Comparison of ENCODE assay signal across 8 cellular contexts in the genomic region with DNA sequence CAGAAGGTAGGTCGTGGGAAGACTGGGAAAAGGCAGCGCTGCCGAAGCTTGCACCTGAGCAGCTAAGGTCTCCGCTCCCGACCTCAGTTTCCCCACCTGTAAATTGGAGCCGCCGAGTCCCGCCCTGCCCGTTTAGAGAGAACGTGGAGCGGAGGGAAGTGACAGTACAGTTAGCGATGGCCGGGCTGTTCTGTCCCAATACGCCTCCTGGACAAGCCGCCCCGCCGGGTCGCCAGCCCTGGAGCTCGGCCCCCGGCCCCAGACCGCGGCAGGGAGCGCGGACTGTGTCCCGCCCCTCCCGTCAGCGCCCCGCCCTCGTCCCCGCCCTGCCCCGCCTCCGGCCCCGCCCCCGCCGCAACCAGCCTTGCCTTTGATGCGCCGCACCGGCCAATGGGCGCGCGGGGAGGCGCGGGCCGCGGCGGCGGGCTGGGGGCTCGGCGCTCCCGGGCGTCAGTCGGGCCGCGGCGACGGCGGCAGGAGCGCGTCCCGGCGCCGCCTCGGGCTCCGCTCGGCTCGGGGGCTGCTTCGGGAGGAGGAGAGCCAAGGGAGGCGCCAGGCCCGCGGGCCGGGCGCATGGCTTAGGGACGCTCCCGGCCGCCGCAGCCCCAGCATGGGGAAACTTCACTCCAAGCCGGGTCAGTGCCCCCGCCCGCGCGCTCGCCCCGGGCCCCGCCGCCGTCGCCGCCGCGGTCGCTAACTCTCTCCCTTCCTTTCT. TPM values are rescaled to one million over a fixed set of nuclear protein-coding genes. Genes with fewer than 3 reads are reported as not detected.
DNase-seq lines count a peak whose midpoint lies in the region; ATAC-seq and TF ChIP-seq lines count a peak whose summit lies in the region.

A gene with protein sequence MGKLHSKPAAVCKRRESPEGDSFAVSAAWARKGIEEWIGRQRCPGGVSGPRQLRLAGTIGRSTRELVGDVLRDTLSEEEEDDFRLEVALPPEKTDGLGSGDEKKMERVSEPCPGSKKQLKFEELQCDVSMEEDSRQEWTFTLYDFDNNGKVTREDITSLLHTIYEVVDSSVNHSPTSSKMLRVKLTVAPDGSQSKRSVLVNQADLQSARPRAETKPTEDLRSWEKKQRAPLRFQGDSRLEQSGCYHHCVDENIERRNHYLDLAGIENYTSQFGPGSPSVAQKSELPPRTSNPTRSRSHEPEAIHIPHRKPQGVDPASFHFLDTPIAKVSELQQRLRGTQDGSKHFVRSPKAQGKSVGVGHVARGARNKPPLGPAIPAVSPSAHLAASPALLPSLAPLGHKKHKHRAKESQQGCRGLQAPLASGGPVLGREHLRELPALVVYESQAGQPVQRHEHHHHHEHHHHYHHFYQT (plus strand): TSS at position 453 of the 715 bp plus-strand sequence. CDS start 158 bp downstream, at position 611.

- peak in 1 of 2 donors; percentile 67 for TF ChIP-seq POLR2A in suprapubic skin (IDR thresholded peaks at IDR 0.05)

- H3K9me3 ChIP-seq in BE2C (no peaks in the 10 kb centered on the region), suprapubic skin (no peaks in the 10 kb centered on the region)

- peaks cover 28% of the 10 kb centered on the region for H3K27me3 ChIP-seq in BE2C
- peaks cover 4% of the 10 kb centered on the region for H3K27me3 ChIP-seq in suprapubic skin

- WGBS in suprapubic skin, result 0% methylated on average over 11 of the region's 91 CpGs

- H3K4me1 ChIP-seq in BE2C, result no peaks in the 10 kb centered on the region
- peaks cover 14% of the 10 kb centered on the region for H3K4me1 ChIP-seq in suprapubic skin

- ATAC-seq in GM19328 (IDR thresholded peaks at IDR 0.05; ENCODE audit: unreplicated experiment) (peak; percentile 83), HG03457 (IDR thresholded peaks at IDR 0.05; ENCODE audit: unreplicated experiment) (peak; percentile 51)

- H3K4me3 ChIP-seq in BE2C (ENCODE audit: low read depth, low read length) (peak within 1 kb of the TSS; percentile 39), suprapubic skin (peak within 1 kb of the TSS; percentile 73)

- TF ChIP-seq EP300 in suprapubic skin (IDR thresholded peaks at IDR 0.05), result no peak

- H3K36me3 ChIP-seq in BE2C, result no peaks in the 10 kb centered on the region
- H3K36me3 ChIP-seq in suprapubic skin, result no peaks in the 10 kb centered on the region

- H3K27ac ChIP-seq in suprapubic skin, result peak within 1 kb of the TSS; percentile 68

- TF ChIP-seq CTCF in BE2C (IDR thresholded peaks at IDR 0.05; ENCODE audit: low read depth, low read length) (no peak), suprapubic skin (IDR thresholded peaks at IDR 0.05) (no peak)

- DNase-seq in BE2C, result peak; percentile 86
- DNase-seq in RPMI7951 (ENCODE audit: low read depth), result peak; percentile 69
- peak; percentile 69 for DNase-seq in activated gamma-delta T cell (lab: John Stamatoyannopoulos, UW)
- peak; percentile 40 for DNase-seq in glomerular visceral epithelial cell (ENCODE audit: extremely low spot score)
- peak; percentile 42 for DNase-seq in occipital lobe (lab: John Stamatoyannopoulos, UW)
- peak in 1 of 2 donors; percentile 70 for DNase-seq in suprapubic skin (ENCODE audit: low spot score in 2 of 2)

RNA-seq across cellular contexts. Expression of the gene that starts here (rescaled TPM):
- polyA plus RNA-seq in BE2C (2012; ENCODE audit: insufficient read depth, insufficient read length, low read depth), result 0.48 TPM
- total RNA-seq in RPMI7951 (2014; rRNA removed; shearing (Covaris generic)), result 13.6 and 14.2 TPM in 2 replicates
- total RNA-seq in occipital lobe (2.2 TPM), suprapubic skin (1 to 10 TPM; 1.8 to 9.1 (median 2.6) TPM)
